23 cellular contexts compared by ENCODE assay signal in genomic region chr2:3409627-3410170, GRCh38.
"Had no signal": no experiment of that assay in that cellular context is flagged by ENCODE, and none has a peak within 500 bp of the region (broad histone marks: within the 10 kb centered on the region; RNA-seq: fewer than 3 reads in every experiment).

No MANE protein-coding gene starts in this region.

- H3K4me2 ChIP-seq: smooth muscle cell had no signal

- H3K9me3 ChIP-seq: heart left ventricle, mucosa of descending colon, sigmoid colon, upper lobe of right lung had no signal

- H3K4me3 Mint-ChIP-seq: activated B cell treated with CpG ODN at 0.5 μM for 24 hours; activated CD4-positive, alpha-beta T cell treated with anti-CD3 and anti-CD28 coated beads for 36 hours; activated T-cell treated with anti-CD3 and anti-CD28 coated beads, Interleukin-2, amount 50 U/mL, for 4 hours had no signal

- H3K9me3 Mint-ChIP-seq: activated B cell treated with CpG ODN at 0.5 μM for 24 hours; activated T-cell treated with anti-CD3 and anti-CD28 coated beads, Interleukin-2, amount 50 U/mL, for 4 hours had no signal

- H3K27me3 Mint-ChIP-seq: activated B cell treated with CpG ODN at 0.5 μM for 24 hours; activated CD4-positive, alpha-beta T cell treated with anti-CD3 and anti-CD28 coated beads for 36 hours had no signal

- DNase-seq: activated B cell treated with CpG ODN at 0.5 μM for 24 hours; activated CD4-positive, alpha-beta T cell treated with anti-CD3 and anti-CD28 coated beads for 36 hours; activated CD4-positive, alpha-beta T cell treated with anti-CD3 and anti-CD28 coated beads, Interleukin-2, amount 50 U/mL, for 4 hours; activated CD8-positive, alpha-beta memory T cell treated with anti-CD3 and anti-CD28 coated beads for 24 hours; activated CD8-positive, alpha-beta memory T cell treated with anti-CD3 and anti-CD28 coated beads, Interleukin-2, amount 50 U/mL, for 4 hours; activated naive CD4-positive, alpha-beta T cell treated with Interleukin-2 at 50 U/mL for 16 hours; activated T-cell treated with anti-CD3 and anti-CD28 coated beads, Interleukin-2, amount 50 U/mL, for 4 hours; amygdala; effector CD4-positive, alpha-beta T cell; heart left ventricle; left colon; mesendoderm; mucosa of descending colon; occipital lobe; posterior cingulate gyrus; sigmoid colon; stimulated activated CD4-positive, alpha-beta T cell treated with anti-CD3 and anti-CD28 coated beads, Interleukin-15, amount 100 ng/mL, for 24 hours; stimulated activated CD4-positive, alpha-beta T cell treated with anti-CD3 and anti-CD28 coated beads, Interleukin-2, amount 100 ng/mL, for 48 hours; stimulated activated CD8-positive, alpha-beta memory T cell treated with anti-CD3 and anti-CD28 coated beads, Interleukin-4, amount 100 ng/mL, for 48 hours; stimulated activated naive CD4-positive, alpha-beta T cell; T1000; upper lobe of right lung had no signal

- H3K27ac Mint-ChIP-seq: activated B cell treated with CpG ODN at 0.5 μM for 24 hours; activated CD4-positive, alpha-beta T cell treated with anti-CD3 and anti-CD28 coated beads for 36 hours had no signal

- H3K27me3 ChIP-seq: heart left ventricle, sigmoid colon, upper lobe of right lung had no signal

- H3K27ac ChIP-seq: heart left ventricle, sigmoid colon, upper lobe of right lung had no signal

- H3K4me3 ChIP-seq: heart left ventricle, mucosa of descending colon, sigmoid colon, smooth muscle cell, upper lobe of right lung had no signal

- ATAC-seq: activated CD4-positive, alpha-beta T cell treated with anti-CD3 and anti-CD28 coated beads for 36 hours; activated T-cell treated with anti-CD3 and anti-CD28 coated beads, Interleukin-2, amount 50 U/mL, for 4 hours; left colon; mucosa of descending colon had no signal
